8 cellular contexts compared by ENCODE assay signal in the genomic region with DNA sequence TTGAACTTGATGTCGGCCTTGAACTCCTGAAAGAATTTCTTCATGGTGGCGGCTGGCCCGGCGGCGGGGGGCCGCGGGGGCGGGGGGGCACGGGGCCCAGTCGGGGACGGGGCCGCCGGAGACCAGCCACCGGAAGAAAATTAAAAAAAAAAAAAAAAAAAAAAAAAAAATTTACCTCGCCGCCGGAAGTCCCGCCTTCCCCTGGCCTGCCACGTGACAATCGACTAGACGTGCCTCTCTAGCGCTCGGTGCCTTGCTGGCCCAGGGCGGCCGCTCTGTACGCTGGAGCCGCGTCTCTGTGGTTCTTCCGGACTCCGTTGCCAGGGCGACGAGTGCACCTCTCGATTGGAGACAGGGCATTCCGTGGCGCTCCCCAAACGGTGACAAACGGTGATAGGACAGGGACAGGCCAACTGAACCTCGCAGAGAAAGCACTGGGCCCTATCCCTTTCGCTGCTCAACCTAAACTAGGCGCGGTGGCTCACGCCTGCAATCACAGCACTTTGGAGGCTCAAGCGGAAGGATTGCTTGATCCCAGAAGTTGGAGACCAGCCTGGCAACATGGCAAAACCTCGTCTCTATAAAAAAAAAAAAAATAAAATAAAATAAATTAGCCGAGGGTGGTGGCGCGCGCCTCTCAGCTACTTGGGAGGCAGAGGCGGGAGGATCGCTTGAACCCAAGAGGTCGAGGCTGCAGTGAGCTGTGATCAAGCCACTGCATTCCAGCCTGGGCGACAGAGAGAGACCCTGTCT. TPM values are rescaled to one million over a fixed set of nuclear protein-coding genes. Genes with fewer than 3 reads are reported as not detected.
DNase-seq lines count a peak whose midpoint lies in the region; ATAC-seq and TF ChIP-seq lines count a peak whose summit lies in the region.

Gene UBXN6, minus strand, starts transcription at position 141 of the 753 bp plus-strand sequence. Its CDS starts 97 bp downstream, at position 44.

- no peaks in the 10 kb centered on the region for H3F3A ChIP-seq in GM23338 (replicated peaks; ENCODE audit: low read depth)

- H3K9me3 ChIP-seq in fibroblast of lung (ENCODE audit: control insufficient read depth, insufficient read depth, low read depth, low read length) = no peaks in the 10 kb centered on the region
- no peaks in the 10 kb centered on the region for H3K9me3 ChIP-seq in naive thymus-derived CD4-positive, alpha-beta T cell (ENCODE audit: control insufficient read depth in 2 of 3, low read length in 3 of 3)

- peak within 1 kb of the TSS; percentile 80 for H3K4me3 Mint-ChIP-seq in GM23338
- peak within 1 kb of the TSS; percentile 83 to 98 (median 89) for H3K4me3 Mint-ChIP-seq in naive thymus-derived CD4-positive, alpha-beta T cell
- peak within 1 kb of the TSS; percentile 83 to 89 for H3K4me3 Mint-ChIP-seq in stimulated activated naive B cell treated with anti-CD40 and anti-IgM and Interleukin-4, amounts not matched to agents 10 μg/mL and 1 μg/mL and 100 μg/mL, for 72 hours

- peak within 1 kb of the TSS; percentile 81 for H3K9ac ChIP-seq in fibroblast of lung (ENCODE audit: insufficient read depth, low read length)

- H2AFZ ChIP-seq in GM23338 (peak within 1 kb of the TSS; percentile 84), fibroblast of lung (ENCODE audit: low read length) (peak within 1 kb of the TSS; percentile 99)

- H3K4me1 ChIP-seq in GM23338 (ENCODE audit: insufficient read depth) = peaks cover 12% of the 10 kb centered on the region
- H3K4me1 ChIP-seq in fibroblast of lung (ENCODE audit: control insufficient read depth, extremely low read depth, insufficient read depth, low read length) = peaks cover 15% of the 10 kb centered on the region
- H3K4me1 ChIP-seq in naive thymus-derived CD4-positive, alpha-beta T cell (ENCODE audit: control insufficient read depth in 2 of 2, insufficient read depth in 2 of 2, low read length in 2 of 2) = peaks cover 10% of the 10 kb centered on the region in 2 donors

- H3K36me3 Mint-ChIP-seq in GM23338 (ENCODE audit: low read depth) = no peaks in the 10 kb centered on the region
- peaks cover 0 to 4% (median 0%) of the 10 kb centered on the region in 5 donors for H3K36me3 Mint-ChIP-seq in naive thymus-derived CD4-positive, alpha-beta T cell
- H3K36me3 Mint-ChIP-seq in stimulated activated naive B cell treated with anti-CD40 and anti-IgM and Interleukin-4, amounts not matched to agents 10 μg/mL and 1 μg/mL and 100 μg/mL, for 72 hours = peaks cover 0 to 9% of the 10 kb centered on the region in 2 donors

- no peaks in the 10 kb centered on the region for H3K9me2 ChIP-seq in GM23338 (ENCODE audit: insufficient read depth)

- H3K4me3 ChIP-seq in GM23338 = peak within 1 kb of the TSS; percentile 77
- peak within 1 kb of the TSS; percentile 65 to 94 (median 78) for H3K4me3 ChIP-seq in fibroblast of lung (replicated peaks in 1 of 4; ENCODE audit: control extremely low read depth in 1 of 4, insufficient read depth in 1 of 4, low read depth in 3 of 4, low read length in 4 of 4)
- H3K4me3 ChIP-seq in naive thymus-derived CD4-positive, alpha-beta T cell (ENCODE audit: low read length) = peak within 1 kb of the TSS; percentile 64

- H3K27ac ChIP-seq in GM23338 (ENCODE audit: low read depth) = peak within 1 kb of the TSS; percentile 92
- H3K27ac ChIP-seq in fibroblast of lung (ENCODE audit: insufficient read depth, low read length) = peak within 1 kb of the TSS; percentile 92
- H3K27ac ChIP-seq in naive thymus-derived CD4-positive, alpha-beta T cell (ENCODE audit: low read depth, low read length) = peak within 1 kb of the TSS; percentile 83

- H3K4me2 ChIP-seq in GM23338 (peak within 1 kb of the TSS; percentile 98), fibroblast of lung (ENCODE audit: extremely low read depth, insufficient read depth, low read length) (peak within 1 kb of the TSS; percentile 99)

- H3K27me3 Mint-ChIP-seq in GM23338 (ENCODE audit: insufficient read depth, low read depth, poor library complexity) = peaks cover 20% of the 10 kb centered on the region
- H3K27me3 Mint-ChIP-seq in naive thymus-derived CD4-positive, alpha-beta T cell = no peaks in the 10 kb centered on the region
- no peaks in the 10 kb centered on the region for H3K27me3 Mint-ChIP-seq in stimulated activated naive B cell treated with anti-CD40 and anti-IgM and Interleukin-4, amounts not matched to agents 10 μg/mL and 1 μg/mL and 100 μg/mL, for 72 hours

- H3K27me3 ChIP-seq in GM23338 (ENCODE audit: insufficient read depth) (no peaks in the 10 kb centered on the region), fibroblast of lung (ENCODE audit: control insufficient read depth, insufficient read depth, low read length) (no peaks in the 10 kb centered on the region)
- no peaks in the 10 kb centered on the region for H3K27me3 ChIP-seq in naive thymus-derived CD4-positive, alpha-beta T cell (ENCODE audit: control insufficient read depth in 2 of 2, insufficient read depth in 2 of 2, low read length in 2 of 2)

- ATAC-seq in GM23338 = peak; percentile 91
- ATAC-seq in naive thymus-derived CD4-positive, alpha-beta T cell = peak; percentile 99
- ATAC-seq in stimulated activated naive B cell treated with anti-CD40 and anti-IgM and Interleukin-4, amounts not matched to agents 10 μg/mL and 1 μg/mL and 100 μg/mL, for 72 hours (replicated peaks) = peak; percentile 98

- peak within 1 kb of the TSS; percentile 96 for H3K27ac Mint-ChIP-seq in GM23338
- peak within 1 kb of the TSS; percentile 89 to 97 (median 93) for H3K27ac Mint-ChIP-seq in naive thymus-derived CD4-positive, alpha-beta T cell
- peak within 1 kb of the TSS; percentile 93 for H3K27ac Mint-ChIP-seq in stimulated activated naive B cell treated with anti-CD40 and anti-IgM and Interleukin-4, amounts not matched to agents 10 μg/mL and 1 μg/mL and 100 μg/mL, for 72 hours

- POLR2A ChIA-PET in naive thymus-derived CD4-positive, alpha-beta T cell (lab: Charles Lee) = interaction anchor here (0.8 to 5.5 kb wide), 4 partner anchors 10 to 115 kb away, joined by 3 to 41 read pairs (median 4); partner anchors contain the start of genes CHAF1A and HDGFL2

- intact Hi-C loops in naive thymus-derived CD4-positive, alpha-beta T cell (cut with micrococcal nuclease) = loop anchor here (1.0 to 5.0 kb wide), 7 partner anchors 13 to 391 kb away; partner anchors contain the start of genes CHAF1A (in 2 of the 2), YJU2 (in 2 of the 2), DPP9 (in 1 of the 2) and TNFAIP8L1 (in 1 of the 2)

- peak; percentile 96 for DNase-seq in DMS79 (lab: John Stamatoyannopoulos, UW)
- peak; percentile 100 for DNase-seq in GM23338 (ENCODE audit: low spot score)
- peak; percentile 97 for DNase-seq in LHCN-M2 (ENCODE audit: low read depth)
- DNase-seq in RPMI8226 = peak; percentile 98
- DNase-seq in activated T-helper 1 cell treated with anti-CD3 and anti-CD28 coated beads, Interleukin-2, amount 50 U/mL, for 16 hours (ENCODE audit: low read depth in 1 of 2, low spot score in 1 of 2) = peak; percentile 96
- peak; percentile 99 for DNase-seq in fibroblast of lung (ENCODE audit: low read depth in 2 of 2)
- peak; percentile 92 to 99 (median 96) for DNase-seq in naive thymus-derived CD4-positive, alpha-beta T cell
- peak; percentile 97 for DNase-seq in stimulated activated naive B cell treated with anti-CD40 and anti-IgM and Interleukin-4, amounts not matched to agents 10 μg/mL and 1 μg/mL and 100 μg/mL, for 72 hours

- TF ChIP-seq CTCF in GM23338 (conservative IDR thresholded peaks at IDR 0.05; ENCODE audit: low read depth in 2 of 2) (no peak), fibroblast of lung (conservative IDR thresholded peaks at IDR 0.05 in 1 of 2, IDR thresholded peaks at IDR 0.05 in 1 of 2; ENCODE audit: low read depth in 1 of 2, low read length in 2 of 2) (no peak)

- CTCF ChIA-PET in naive thymus-derived CD4-positive, alpha-beta T cell (lab: Charles Lee) = interaction anchor here (0.7 kb wide), 1 partner anchor 57 kb away, joined by 3 read pairs; no protein-coding TSS in a partner anchor

- H3K9me3 Mint-ChIP-seq in GM23338 = no peaks in the 10 kb centered on the region
- H3K9me3 Mint-ChIP-seq in naive thymus-derived CD4-positive, alpha-beta T cell = peaks cover 0 to 4% (median 0%) of the 10 kb centered on the region in 11 donors
- no peaks in the 10 kb centered on the region for H3K9me3 Mint-ChIP-seq in stimulated activated naive B cell treated with anti-CD40 and anti-IgM and Interleukin-4, amounts not matched to agents 10 μg/mL and 1 μg/mL and 100 μg/mL, for 72 hours

- H3K4me1 Mint-ChIP-seq in GM23338 = peaks cover 11% of the 10 kb centered on the region
- peaks cover 9 to 25% (median 16%) of the 10 kb centered on the region in 7 donors for H3K4me1 Mint-ChIP-seq in naive thymus-derived CD4-positive, alpha-beta T cell
- H3K4me1 Mint-ChIP-seq in stimulated activated naive B cell treated with anti-CD40 and anti-IgM and Interleukin-4, amounts not matched to agents 10 μg/mL and 1 μg/mL and 100 μg/mL, for 72 hours = peaks cover 12 to 25% of the 10 kb centered on the region in 2 donors

- H4K20me1 ChIP-seq in GM23338 (replicated peaks; ENCODE audit: insufficient read depth) (no peaks in the 10 kb centered on the region; the same call in 1 of the 2 replicates), fibroblast of lung (ENCODE audit: control insufficient read depth, extremely low read depth, insufficient read depth, low read length) (no peaks in the 10 kb centered on the region)

- 0 out of 2 replicates have a peak, but pooled peaks cover 4% of the 10 kb centered on the region for H3K79me2 ChIP-seq in GM23338 (replicated peaks; ENCODE audit: insufficient read depth)
- peaks cover 27% of the 10 kb centered on the region for H3K79me2 ChIP-seq in fibroblast of lung (ENCODE audit: control insufficient read depth, insufficient read depth, low read length)

- H3K36me3 ChIP-seq in GM23338 (ENCODE audit: insufficient read depth) (no peaks in the 10 kb centered on the region), fibroblast of lung (ENCODE audit: control insufficient read depth, insufficient read depth, low read length) (peaks cover 15% of the 10 kb centered on the region)
- H3K36me3 ChIP-seq in naive thymus-derived CD4-positive, alpha-beta T cell (ENCODE audit: control insufficient read depth in 2 of 3, insufficient read depth in 3 of 3, low read length in 3 of 3) = peaks cover 0 to 23% (median 0%) of the 10 kb centered on the region in 3 experiments

TF ChIP-seq in GM23338, 12 proteins besides CTCF, POLR2A, EP300 and RAD21 (continues in another document):
- TF ChIP-seq CREB1 (CRISPR knock-in tag; IDR thresholded peaks at IDR 0.05; ENCODE audit: low read depth) = peak; percentile 75

RNA-seq across cellular contexts. Expression of gene UBXN6, which starts in this region (rescaled TPM):
- total RNA-seq in GM23338 (2014; rRNA removed; shearing (Covaris generic)) = 21.6 TPM in 2 replicates
- polyA plus RNA-seq in GM23338 (2016; fragmentation: Nextera tagmentation; extraction: Ambion mirVana) (19.1 and 20.4 TPM in 2 replicates), fibroblast of lung (49.1 and 53.3 TPM in 2 replicates)
- total RNA-seq in LHCN-M2 (2014; rRNA removed) (71.9 and 85.3 TPM in 2 replicates), fibroblast of lung (98.9 and 114 TPM in 2 replicates)
- 129 TPM for polyA plus RNA-seq in LHCN-M2 (2012)
- 94.5 and 117 TPM in 2 replicates for polyA plus RNA-seq in fibroblast of lung (2012)
- 61.1 and 64.1 TPM in 2 replicates for polyA minus RNA-seq in fibroblast of lung (ENCODE audit: low replicate concordance)
- 10 to 100 TPM; 49.2 to 68.6 (median 53.1) TPM for total RNA-seq in naive thymus-derived CD4-positive, alpha-beta T cell
- 1 to 10 TPM; 5.4 to 7.9 TPM for polyA plus RNA-seq in naive thymus-derived CD4-positive, alpha-beta T cell

Comparison
In these comparisons a context has a peak if more than half of its experiments do, and no peak if none do; other contexts are left out.
1. Peak in every context shown above with its lines: DNase-seq, ATAC-seq, H3K4me3 ChIP-seq and H3K27ac ChIP-seq.